ENCODE assay signal across 25 cellular contexts in the genomic region with DNA sequence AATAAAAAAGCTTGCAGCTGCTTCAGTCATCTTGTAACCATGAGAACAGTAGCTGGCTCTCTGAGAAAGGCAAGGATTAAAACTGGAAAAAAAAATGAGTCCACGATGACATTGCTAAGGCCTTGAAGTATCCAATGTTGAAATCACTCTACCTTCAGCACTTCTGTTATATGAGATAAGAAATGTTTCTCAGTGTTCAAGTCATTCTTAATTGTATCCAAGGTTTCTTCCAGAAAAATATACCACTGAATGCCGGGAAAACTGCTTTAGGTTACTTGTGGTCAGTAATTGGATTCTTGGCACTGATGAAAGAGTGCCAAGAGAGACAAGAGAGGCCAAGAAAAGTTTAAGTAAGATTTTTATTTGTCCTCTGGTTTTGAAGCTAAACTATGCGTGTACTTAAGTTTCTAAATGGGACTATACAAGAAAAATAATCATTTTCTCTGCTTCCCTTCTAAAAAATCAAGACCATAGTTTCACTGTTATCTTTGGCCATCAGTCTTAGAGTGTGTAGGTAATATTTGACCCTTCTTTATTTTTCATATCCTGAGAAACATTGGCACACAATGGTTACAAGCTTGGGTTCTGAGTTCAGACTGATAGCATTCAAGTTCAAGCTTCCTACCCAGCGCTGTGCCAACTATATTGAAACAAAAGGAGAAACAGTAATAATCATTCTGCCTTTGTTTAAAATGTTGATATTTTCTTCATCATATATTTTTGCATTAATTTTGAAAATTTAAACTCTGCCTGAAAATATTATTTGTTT.
DNase-seq lines count a peak whose midpoint lies in the region; ATAC-seq, FAIRE-seq and TF ChIP-seq lines count a peak whose summit lies in the region.
"Had no signal": no experiment of that assay in that cellular context is flagged by ENCODE, and none has a peak within 500 bp of the region (broad histone marks: within the 10 kb centered on the region; RNA-seq: fewer than 3 reads in every experiment).

No MANE protein-coding gene starts in this region.

- no peak overlapping the region for H2BK5ac ChIP-seq in mesendoderm (ENCODE audit: low read length)

- dilution Hi-C loops in endothelial cell of umbilical vein (cut with MboI; ENCODE audit: extremely low pct_ligation_motif_present, low sequenced_read_pairs): no loop called here

- no peak overlapping the region for H3K4me3 Mint-ChIP-seq in activated naive CD8-positive, alpha-beta T cell treated with anti-CD3 and anti-CD28 coated beads, Interleukin-2, amount 50 U/mL, for 24 hours
- H3K4me3 Mint-ChIP-seq: activated naive CD4-positive, alpha-beta T cell treated with anti-CD3 and anti-CD28 coated beads, Interleukin-2, amount 10 ng/mL, durations not matched to agents 7 days and 5 days; effector memory CD8-positive, alpha-beta T cell; stimulated activated naive CD8-positive, alpha-beta T cell treated with anti-CD3 and anti-CD28 coated beads, Interleukin-15, Interleukin-2, amounts not matched to agents 100 ng/mL and 50 ng/mL, for 24 hours; T-helper 2 cell treated with Interferon-gamma antibody and Interleukin-4, amounts not matched to agents 5 μg/mL and 100 μg/mL, for 36 hours had no signal

- no peak overlapping the region for H2BK120ac ChIP-seq in mesendoderm (ENCODE audit: low read depth, low read length)

- no peaks in the 10 kb centered on the region for H3K9me1 ChIP-seq in endothelial cell of umbilical vein (replicated peaks; ENCODE audit: control insufficient read depth, extremely low read depth, insufficient read depth, low read length)

- WGBS in mesendoderm (ENCODE audit: extremely low coverage, insufficient coverage, low lambda C conversion rate): no CpG with 5 or more reads among the region's 4 CpGs

- no peak for ATAC-seq in HG03159 (IDR thresholded peaks at IDR 0.05; ENCODE audit: unreplicated experiment)
- ATAC-seq in activated naive CD8-positive, alpha-beta T cell treated with anti-CD3 and anti-CD28 coated beads, Interleukin-2, amount 50 U/mL, for 24 hours: no peak
- ATAC-seq: effector memory CD8-positive, alpha-beta T cell had no signal

- H2AFZ ChIP-seq in endothelial cell of umbilical vein (ENCODE audit: low read depth, low read length): no peak overlapping the region

- H3K27me3 Mint-ChIP-seq in activated naive CD8-positive, alpha-beta T cell treated with anti-CD3 and anti-CD28 coated beads, Interleukin-2, amount 50 U/mL, for 24 hours: no peaks in the 10 kb centered on the region
- H3K27me3 Mint-ChIP-seq: activated naive CD4-positive, alpha-beta T cell treated with anti-CD3 and anti-CD28 coated beads, Interleukin-2, amount 10 ng/mL, durations not matched to agents 7 days and 5 days; CD4-positive, alpha-beta memory T cell; effector memory CD8-positive, alpha-beta T cell; stimulated activated naive CD8-positive, alpha-beta T cell treated with anti-CD3 and anti-CD28 coated beads, Interleukin-15, Interleukin-2, amounts not matched to agents 100 ng/mL and 50 ng/mL, for 24 hours had no signal

- TF ChIP-seq POLR2A in endothelial cell of umbilical vein (IDR thresholded peaks at IDR 0.05; ENCODE audit: low read depth, low read length): no peak

- no peaks in the 10 kb centered on the region for H3K36me3 Mint-ChIP-seq in activated naive CD8-positive, alpha-beta T cell treated with anti-CD3 and anti-CD28 coated beads, Interleukin-2, amount 50 U/mL, for 24 hours (ENCODE audit: low read depth)
- H3K36me3 Mint-ChIP-seq: activated naive CD4-positive, alpha-beta T cell treated with anti-CD3 and anti-CD28 coated beads, Interleukin-2, amount 10 ng/mL, durations not matched to agents 7 days and 5 days; CD4-positive, alpha-beta memory T cell had no signal

- H3K9me3 ChIP-seq in endothelial cell of umbilical vein (replicated peaks; ENCODE audit: control insufficient read depth, insufficient read depth, low read length) (no peaks in the 10 kb centered on the region), ascending aorta (no peaks in the 10 kb centered on the region)
- H3K9me3 ChIP-seq: esophagus muscularis mucosa, sigmoid colon, upper lobe of left lung had no signal

- TF ChIP-seq CTCF in endothelial cell of umbilical vein (IDR thresholded peaks at IDR 0.05; ENCODE audit: extremely low read depth in 1 of 2, insufficient read depth in 1 of 2, low read depth in 1 of 2, low read length in 2 of 2) (no peak), ascending aorta (IDR thresholded peaks at IDR 0.05) (no peak)

- peaks cover 5% of the 10 kb centered on the region for H3K9me3 Mint-ChIP-seq in activated naive CD8-positive, alpha-beta T cell treated with anti-CD3 and anti-CD28 coated beads, Interleukin-2, amount 50 U/mL, for 24 hours
- H3K9me3 Mint-ChIP-seq: activated naive CD4-positive, alpha-beta T cell treated with anti-CD3 and anti-CD28 coated beads, Interleukin-2, amount 10 ng/mL, durations not matched to agents 7 days and 5 days; stimulated activated naive CD8-positive, alpha-beta T cell treated with anti-CD3 and anti-CD28 coated beads, Interleukin-15, Interleukin-2, amounts not matched to agents 100 ng/mL and 50 ng/mL, for 24 hours; T-helper 2 cell treated with Interferon-gamma antibody and Interleukin-4, amounts not matched to agents 5 μg/mL and 100 μg/mL, for 36 hours had no signal

- no peaks in the 10 kb centered on the region for H3K4me1 Mint-ChIP-seq in activated naive CD8-positive, alpha-beta T cell treated with anti-CD3 and anti-CD28 coated beads, Interleukin-2, amount 50 U/mL, for 24 hours
- H3K4me1 Mint-ChIP-seq: activated naive CD4-positive, alpha-beta T cell treated with anti-CD3 and anti-CD28 coated beads, Interleukin-2, amount 10 ng/mL, durations not matched to agents 7 days and 5 days; CD4-positive, alpha-beta memory T cell had no signal

- POLR2A ChIA-PET in endothelial cell of umbilical vein (lab: Charles Lee): no interaction called here

- H3K23ac ChIP-seq in mesendoderm (ENCODE audit: low read length): no peak overlapping the region

- H3K27me3 ChIP-seq in endothelial cell of umbilical vein (ENCODE audit: control insufficient read depth in 2 of 2, insufficient read depth in 2 of 2, low read length in 2 of 2) (peaks cover 14 to 28% of the 10 kb centered on the region in 2 experiments), mesendoderm (ENCODE audit: insufficient read depth, low read length, poor library complexity) (no peaks in the 10 kb centered on the region), ascending aorta (no peaks in the 10 kb centered on the region)
- H3K27me3 ChIP-seq: esophagus muscularis mucosa, sigmoid colon, upper lobe of left lung had no signal

- CTCF ChIA-PET in endothelial cell of umbilical vein (lab: Charles Lee): interaction anchor here (1.1 to 2.0 kb wide), 3 partner anchors 10 to 163 kb away, joined by 4 to 5 read pairs (median 4); no protein-coding TSS in a partner anchor

- no peak overlapping the region for H2AK5ac ChIP-seq in mesendoderm (ENCODE audit: low read length)

- no peak overlapping the region for H3K18ac ChIP-seq in mesendoderm (ENCODE audit: low read length)

- H2BK15ac ChIP-seq in mesendoderm (replicated peaks; ENCODE audit: low read depth): peak overlapping the region; percentile 36

- H4K5ac ChIP-seq in mesendoderm (ENCODE audit: low read length): no peak overlapping the region

- no peaks in the 10 kb centered on the region for H4K20me1 ChIP-seq in endothelial cell of umbilical vein (replicated peaks; ENCODE audit: control insufficient read depth, extremely low read depth, insufficient read depth, low read length)

- intact Hi-C loops in endothelial cell of umbilical vein (cut with micrococcal nuclease): no loop called here
- intact Hi-C loops in ascending aorta (cut with DNase I): no loop called here

- H3K4me3 ChIP-seq in endothelial cell of umbilical vein (replicated peaks in 1 of 3; ENCODE audit: insufficient read depth in 1 of 3, low read depth in 1 of 3, low read length in 3 of 3): no peak overlapping the region
- no peak overlapping the region for H3K4me3 ChIP-seq in mesendoderm (ENCODE audit: low read length)
- no peak overlapping the region for H3K4me3 ChIP-seq in ascending aorta
- H3K4me3 ChIP-seq: esophagus muscularis mucosa, sigmoid colon, upper lobe of left lung had no signal

- FAIRE-seq in endothelial cell of umbilical vein (lab: Jason Lieb, UNC): peak; percentile 72
- FAIRE-seq: colon had no signal

- no peak overlapping the region for H4K8ac ChIP-seq in mesendoderm (ENCODE audit: low read depth, low read length)

- BruUV-seq in endothelial cell of umbilical vein (replicated peaks; lab: Mats Ljungman, UMichigan): no TSS peak

- no peaks in the 10 kb centered on the region for H3K79me2 ChIP-seq in endothelial cell of umbilical vein (ENCODE audit: control insufficient read depth, insufficient read depth, low read length)
- H3K79me2 ChIP-seq in mesendoderm (ENCODE audit: control insufficient read depth, insufficient read depth, low read length): no peaks in the 10 kb centered on the region

- H3K4ac ChIP-seq in mesendoderm (ENCODE audit: low read depth, low read length): no peak overlapping the region

- peak; percentile 53 for DNase-seq in amniotic epithelial cell (ENCODE audit: low read depth)
- DNase-seq in endothelial cell of umbilical vein (ENCODE audit: low read depth, low spot score): peak; percentile 88
- DNase-seq in mesendoderm: no peak
- DNase-seq in stromal cell of bone marrow (ENCODE audit: low read depth): peak; percentile 19
- DNase-seq in ascending aorta (ENCODE audit: low spot score in 2 of 2): no peak
- DNase-seq in NCI-H1694 (lab: John Stamatoyannopoulos, UW): no peak
- no peak for DNase-seq in activated naive CD8-positive, alpha-beta T cell treated with anti-CD3 and anti-CD28 coated beads, Interleukin-2, amount 50 U/mL, for 24 hours
- DNase-seq: activated CD4-positive, alpha-beta T cell treated with anti-CD3 and anti-CD28 coated beads for 48 hours; activated naive CD4-positive, alpha-beta T cell treated with anti-CD3 and anti-CD28 coated beads, Interleukin-2, amount 10 ng/mL, durations not matched to agents 7 days and 5 days; CD4-positive, alpha-beta memory T cell; effector memory CD8-positive, alpha-beta T cell; HCEC 1CT; islet precursor cell; mammary epithelial cell; NCI-H1092; NCI-H2029; NCI-H774; sigmoid colon; upper lobe of left lung had no signal

- H3K4me2 ChIP-seq in endothelial cell of umbilical vein (ENCODE audit: insufficient read depth, low read length) (peak overlapping the region; percentile 60), mesendoderm (ENCODE audit: low read length) (no peak overlapping the region)

- H3K9ac ChIP-seq in endothelial cell of umbilical vein (replicated peaks; ENCODE audit: extremely low read depth, insufficient read depth, low read length): no peak overlapping the region
- no peak overlapping the region for H3K9ac ChIP-seq in mesendoderm (ENCODE audit: low read length)

- H3K56ac ChIP-seq in mesendoderm (ENCODE audit: low read length): no peak overlapping the region

- peaks cover 2% of the 10 kb centered on the region for H3K79me1 ChIP-seq in mesendoderm (ENCODE audit: low read length)

- peaks cover 31% of the 10 kb centered on the region for H3K4me1 ChIP-seq in endothelial cell of umbilical vein (ENCODE audit: control insufficient read depth, extremely low read depth, insufficient read depth, low read length)
- peaks cover 6% of the 10 kb centered on the region for H3K4me1 ChIP-seq in mesendoderm (ENCODE audit: control insufficient read depth, low read depth, low read length)
- H3K4me1 ChIP-seq in ascending aorta: peaks cover 0 to 3% of the 10 kb centered on the region in 2 donors
- H3K4me1 ChIP-seq: upper lobe of left lung had no signal

- H3K36me3 ChIP-seq in endothelial cell of umbilical vein (ENCODE audit: control insufficient read depth in 2 of 2, extremely low read depth in 1 of 2, insufficient read depth in 2 of 2, low read length in 2 of 2) (no peaks in the 10 kb centered on the region), mesendoderm (ENCODE audit: control insufficient read depth, insufficient read depth, low read length) (no peaks in the 10 kb centered on the region), ascending aorta (no peaks in the 10 kb centered on the region)
- H3K36me3 ChIP-seq: esophagus muscularis mucosa, sigmoid colon, upper lobe of left lung had no signal

- peak overlapping the region; percentile 48 for H3K27ac ChIP-seq in endothelial cell of umbilical vein (ENCODE audit: insufficient read depth, low read depth, low read length)
- H3K27ac ChIP-seq in mesendoderm (ENCODE audit: low read depth, low read length): no peak overlapping the region
- H3K27ac ChIP-seq in ascending aorta: no peak overlapping the region
- H3K27ac ChIP-seq: esophagus muscularis mucosa, sigmoid colon, upper lobe of left lung, VCaP had no signal

- H3K27ac Mint-ChIP-seq in activated naive CD8-positive, alpha-beta T cell treated with anti-CD3 and anti-CD28 coated beads, Interleukin-2, amount 50 U/mL, for 24 hours: no peak overlapping the region
- H3K27ac Mint-ChIP-seq: activated naive CD4-positive, alpha-beta T cell treated with anti-CD3 and anti-CD28 coated beads, Interleukin-2, amount 10 ng/mL, durations not matched to agents 7 days and 5 days; CD4-positive, alpha-beta memory T cell; effector memory CD8-positive, alpha-beta T cell; stimulated activated naive CD8-positive, alpha-beta T cell treated with anti-CD3 and anti-CD28 coated beads, Interleukin-15, Interleukin-2, amounts not matched to agents 100 ng/mL and 50 ng/mL, for 24 hours; T-helper 2 cell treated with Interferon-gamma antibody and Interleukin-4, amounts not matched to agents 5 μg/mL and 100 μg/mL, for 36 hours had no signal

Comparison
In these comparisons a context has a peak if more than half of its experiments do, and no peak if none do; other contexts are left out.
1. DNase-seq: peak in amniotic epithelial cell (single experiment), endothelial cell of umbilical vein (single experiment) and stromal cell of bone marrow (single experiment); none in mesendoderm (single experiment), ascending aorta (0 of 2), NCI-H1694 (single experiment) and activated naive CD8-positive, alpha-beta T cell treated with anti-CD3 and anti-CD28 coated beads, Interleukin-2, amount 50 U/mL, for 24 hours (single experiment).